Comparison of ENCODE assay signal across 26 cellular contexts in genomic region chr9:77789891-77790290, GRCh38.
"Had no signal": no experiment of that assay in that cellular context is flagged by ENCODE, and none has a peak within 500 bp of the region (broad histone marks: within the 10 kb centered on the region; RNA-seq: fewer than 3 reads in every experiment).

No MANE protein-coding gene starts in this region.

- H3K27ac Mint-ChIP-seq: immature natural killer cell, memory B cell, naive B cell had no signal

- H2AFZ ChIP-seq: hepatocyte had no signal

- H3K4me3 ChIP-seq: coronary artery, dorsolateral prefrontal cortex, esophagus muscularis mucosa, gastroesophageal sphincter, heart left ventricle, hepatocyte, left lung, lung had no signal

- H3K27ac ChIP-seq: coronary artery, esophagus muscularis mucosa, foreskin keratinocyte, gastroesophageal sphincter, heart left ventricle, hepatocyte had no signal

- ATAC-seq: foreskin keratinocyte, gastroesophageal sphincter, heart left ventricle, left colon, left lung, left ventricle myocardium superior had no signal

- DNase-seq: dermis blood vessel endothelial cell; dorsolateral prefrontal cortex; effector CD4-positive, alpha-beta T cell; effector memory CD4-positive, alpha-beta T cell; foreskin keratinocyte; heart left ventricle; hypothalamus; immature natural killer cell; islet precursor cell; kidney; kidney glomerular epithelial cell; left colon; left lung; left ventricle myocardium superior; mammary epithelial cell; mesendoderm; midbrain; naive B cell had no signal

- H3K36me3 Mint-ChIP-seq: memory B cell, naive B cell had no signal

- H3K27me3 ChIP-seq: dorsolateral prefrontal cortex, esophagus muscularis mucosa, foreskin keratinocyte, gastroesophageal sphincter, heart left ventricle, hepatocyte, left lung had no signal

- H3K79me2 ChIP-seq: hepatocyte had no signal

- H3K4me1 Mint-ChIP-seq: immature natural killer cell, memory B cell, naive B cell had no signal

- H3K4me2 ChIP-seq: hepatocyte had no signal

- H3K9me3 ChIP-seq: esophagus muscularis mucosa, gastroesophageal sphincter, heart left ventricle, left lung had no signal

- H3K27me3 Mint-ChIP-seq: naive B cell had no signal

- H3K9me3 Mint-ChIP-seq: immature natural killer cell, memory B cell, naive B cell had no signal

- FAIRE-seq: endothelial cell of umbilical vein, frontal cortex had no signal

- H3K4me3 Mint-ChIP-seq: immature natural killer cell, memory B cell, naive B cell had no signal
